Comparison of ENCODE assay signal across 8 cellular contexts in the genomic region with DNA sequence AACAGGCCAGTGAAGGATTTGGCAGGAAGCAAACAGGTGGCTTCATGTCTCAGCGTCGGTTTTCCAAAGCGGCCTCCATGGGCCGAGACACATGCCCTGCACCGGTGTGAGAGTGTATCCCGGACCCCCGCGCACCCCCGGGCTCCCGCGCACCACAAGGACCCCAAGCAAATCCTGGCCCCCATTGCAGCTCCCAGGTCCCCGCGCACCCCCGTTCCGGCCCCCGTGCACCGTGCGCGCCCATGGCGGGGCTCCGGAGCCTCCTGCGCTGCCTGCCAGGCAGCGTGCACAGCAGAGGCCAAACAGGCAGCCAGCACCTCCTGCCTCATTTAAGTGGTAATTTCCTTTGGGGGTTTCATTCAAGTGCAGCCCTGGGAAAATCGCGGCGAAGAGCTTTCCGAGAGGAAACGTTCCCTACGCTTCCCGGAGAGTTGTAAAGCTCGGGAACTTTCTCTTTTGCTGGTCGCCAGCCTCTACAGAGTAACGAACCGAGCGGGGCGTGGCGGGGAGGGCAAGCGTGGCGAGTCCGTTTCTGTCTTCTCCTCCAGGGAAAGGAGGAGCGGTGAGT.
A peak's percentile ranks its signal among the peaks of the same experiment; 100 is the strongest.
DNase-seq lines count a peak whose midpoint lies in the region; ATAC-seq and TF ChIP-seq lines count a peak whose summit lies in the region.

No MANE protein-coding gene starts in this region.

- no peaks in the 10 kb centered on the region for H3K9me3 ChIP-seq in heart left ventricle

- H3K27ac ChIP-seq in heart left ventricle, result peak overlapping the region in 1 of 12 donors; percentile 46

- TF ChIP-seq CTCF in CD14-positive monocyte (IDR thresholded peaks at IDR 0.05) (no peak), heart left ventricle (IDR thresholded peaks at IDR 0.05) (peak in 1 of 12 donors; percentile 21), omental fat pad (IDR thresholded peaks at IDR 0.05) (no peak)

- CTCF ChIA-PET in activated CD8-positive, alpha-beta T cell treated with anti-CD3 and anti-CD28 coated beads, Interleukin-2, amount 10 ng/mL, durations not matched to agents 7 days and 5 days (lab: Charles Lee), result interaction anchor here (0.7 to 1.7 kb wide), 2 partner anchors 12 to 1007 kb away, joined by 3 to 7 read pairs; no protein-coding TSS in a partner anchor

- peaks cover 6 to 15% (median 11%) of the 10 kb centered on the region in 3 donors for H3K27me3 Mint-ChIP-seq in CD14-positive monocyte (ENCODE audit: low read depth in 3 of 3)
- peaks cover 5% of the 10 kb centered on the region for H3K27me3 Mint-ChIP-seq in activated CD8-positive, alpha-beta T cell treated with anti-CD3 and anti-CD28 coated beads, Interleukin-2, amount 10 ng/mL, durations not matched to agents 7 days and 5 days (ENCODE audit: low read depth)

- peak overlapping the region; percentile 87 to 96 for H3K4me3 Mint-ChIP-seq in CD14-positive monocyte
- H3K4me3 Mint-ChIP-seq in activated CD8-positive, alpha-beta T cell treated with anti-CD3 and anti-CD28 coated beads, Interleukin-2, amount 10 ng/mL, durations not matched to agents 7 days and 5 days, result peak overlapping the region; percentile 68

- H3K4me1 Mint-ChIP-seq in CD14-positive monocyte, result peaks cover 27% of the 10 kb centered on the region
- peaks cover 21% of the 10 kb centered on the region for H3K4me1 Mint-ChIP-seq in activated CD8-positive, alpha-beta T cell treated with anti-CD3 and anti-CD28 coated beads, Interleukin-2, amount 10 ng/mL, durations not matched to agents 7 days and 5 days (ENCODE audit: low read depth)

- no peaks in the 10 kb centered on the region for H3K36me3 ChIP-seq in heart left ventricle

- H3K36me3 Mint-ChIP-seq in CD14-positive monocyte, result no peaks in the 10 kb centered on the region
- H3K36me3 Mint-ChIP-seq in activated CD8-positive, alpha-beta T cell treated with anti-CD3 and anti-CD28 coated beads, Interleukin-2, amount 10 ng/mL, durations not matched to agents 7 days and 5 days (ENCODE audit: low read depth), result peaks cover 2% of the 10 kb centered on the region

- WGBS in heart left ventricle, 4 donors, result 10 to 22% (median 11%) methylated on average over 18 to 41 of the region's 41 CpGs

- H3K27ac Mint-ChIP-seq in CD14-positive monocyte, result no peak overlapping the region
- H3K27ac Mint-ChIP-seq in activated CD8-positive, alpha-beta T cell treated with anti-CD3 and anti-CD28 coated beads, Interleukin-2, amount 10 ng/mL, durations not matched to agents 7 days and 5 days, result peak overlapping the region; percentile 64

- intact Hi-C loops in CD14-positive monocyte (cut with micrococcal nuclease), result no loop called here
- intact Hi-C loops in heart left ventricle (cut with DNase I), result loop anchor here in 2 of 10 donors (5.0 to 10.0 kb wide), 2 partner anchors 420 to 688 kb away; a partner anchor contains a TSS

- TF ChIP-seq POLR2A in heart left ventricle (IDR thresholded peaks at IDR 0.05) (no peak), GM18505 (IDR thresholded peaks at IDR 0.05; ENCODE audit: borderline replicate concordance, extremely low read depth, insufficient read depth, insufficient read length) (no peak)

- no peak for ATAC-seq in activated CD8-positive, alpha-beta T cell treated with anti-CD3 and anti-CD28 coated beads, Interleukin-2, amount 10 ng/mL, durations not matched to agents 7 days and 5 days
- ATAC-seq in heart left ventricle (peak in 3 of 4 donors; percentile 66 to 81 (median 69)), omental fat pad (ENCODE audit: low FRiP score) (peak; percentile 75), GM18505 (IDR thresholded peaks at IDR 0.05; ENCODE audit: unreplicated experiment) (no peak)

- peaks cover 0 to 2% (median 0%) of the 10 kb centered on the region in 7 donors for H3K9me3 Mint-ChIP-seq in CD14-positive monocyte
- H3K9me3 Mint-ChIP-seq in activated CD8-positive, alpha-beta T cell treated with anti-CD3 and anti-CD28 coated beads, Interleukin-2, amount 10 ng/mL, durations not matched to agents 7 days and 5 days (ENCODE audit: insufficient read depth), result no peaks in the 10 kb centered on the region

- POLR2A ChIA-PET in activated CD8-positive, alpha-beta T cell treated with anti-CD3 and anti-CD28 coated beads, Interleukin-2, amount 10 ng/mL, durations not matched to agents 7 days and 5 days (lab: Charles Lee), result no interaction called here

- H3K4me1 ChIP-seq in heart left ventricle, result peaks cover 0 to 9% (median 0%) of the 10 kb centered on the region in 12 donors

- peak overlapping the region; percentile 22 to 70 (median 57) for H3K4me3 ChIP-seq in heart left ventricle

- no peaks in the 10 kb centered on the region for H3K27me3 ChIP-seq in heart left ventricle

- no peak for DNase-seq in CD14-positive monocyte (ENCODE audit: low spot score)
- no peak for DNase-seq in activated CD8-positive, alpha-beta T cell treated with anti-CD3 and anti-CD28 coated beads, Interleukin-2, amount 10 ng/mL, durations not matched to agents 7 days and 5 days
- DNase-seq in heart left ventricle, result peak; percentile 31 to 60 (median 33)
- DNase-seq in omental fat pad (ENCODE audit: low spot score), result no peak
- no peak for DNase-seq in NCI-H1694 treated with DMSO at 0.1 percent for 48 hours (lab: John Stamatoyannopoulos, UW)
- DNase-seq in NCI-H446 (lab: John Stamatoyannopoulos, UW), result no peak
- no peak for DNase-seq in HPDE6-E6E7 (ENCODE audit: extremely low spot score)

Comparison
In these comparisons a context has a peak if more than half of its experiments do, and no peak if none do; other contexts are left out.
1. DNase-seq: peak in heart left ventricle (5 of 5); none in CD14-positive monocyte (single experiment), activated CD8-positive, alpha-beta T cell treated with anti-CD3 and anti-CD28 coated beads, Interleukin-2, amount 10 ng/mL, durations not matched to agents 7 days and 5 days (single experiment), omental fat pad (single experiment), NCI-H1694 treated with DMSO at 0.1 percent for 48 hours (single experiment), NCI-H446 (0 of 2) and HPDE6-E6E7 (single experiment).
2. ATAC-seq: peak in heart left ventricle (3 of 4) and omental fat pad (single experiment); none in activated CD8-positive, alpha-beta T cell treated with anti-CD3 and anti-CD28 coated beads, Interleukin-2, amount 10 ng/mL, durations not matched to agents 7 days and 5 days (single experiment) and GM18505 (single experiment).